7 cellular contexts compared by ENCODE assay signal in the genomic region with DNA sequence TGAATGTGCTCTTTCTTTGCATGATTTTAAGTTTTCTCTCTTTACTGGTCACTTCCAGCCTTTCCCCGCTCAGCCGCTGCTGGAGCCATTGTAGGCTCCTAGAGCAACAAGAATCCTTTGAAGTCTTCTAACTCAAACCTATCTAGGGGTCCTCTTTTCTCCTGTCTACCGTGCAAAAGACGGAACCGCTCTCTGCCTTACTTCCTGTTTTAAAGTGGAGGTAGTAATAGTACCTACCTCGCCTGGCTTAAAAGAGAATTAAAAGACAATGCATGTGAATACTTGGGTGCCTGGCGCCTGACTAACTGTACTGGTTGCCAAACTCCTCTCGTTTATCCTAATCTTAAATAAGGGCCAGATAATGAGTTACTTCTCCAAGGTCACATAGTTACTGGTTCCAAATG. TPM values are rescaled to one million over a fixed set of nuclear protein-coding genes. Genes with fewer than 3 reads are reported as not detected.
DNase-seq lines count a peak whose midpoint lies in the region; ATAC-seq and TF ChIP-seq lines count a peak whose summit lies in the region.

No MANE protein-coding gene starts in this region.

- intact Hi-C loops in adrenal gland (cut with DNase I) = no loop called here

- H3K27ac ChIP-seq in adrenal gland (peak overlapping the region in 4 of 5 donors; percentile 78 to 96 (median 84)), layer of hippocampus (ENCODE audit: low read depth, low read length) (peak overlapping the region; percentile 81), tibial nerve (peak overlapping the region in 3 of 4 donors; percentile 78 to 82 (median 79))

- peak overlapping the region; percentile 99 for H3K4me3 ChIP-seq in Jurkat, Clone E6-1 (ENCODE audit: low read length)
- H3K4me3 ChIP-seq in adrenal gland (peak overlapping the region; percentile 11 to 95 (median 53)), tibial nerve (peak overlapping the region; percentile 59 to 82 (median 80))

- peak; percentile 32 for DNase-seq in Jurkat, Clone E6-1 (ENCODE audit: low read depth, low spot score)
- DNase-seq in adrenal gland (peak in 2 of 7 donors; percentile 20 to 22), tibial nerve (ENCODE audit: low spot score in 2 of 2) (no peak), NCI-H526 treated with DMSO at 0.1 percent for 48 hours (lab: John Stamatoyannopoulos, UW) (no peak)
- DNase-seq in stimulated activated CD8-positive, alpha-beta memory T cell treated with anti-CD3 and anti-CD28 coated beads, Interleukin-4, amount 100 ng/mL, for 48 hours = no peak

- TF ChIP-seq CTCF in adrenal gland (IDR thresholded peaks at IDR 0.05) (no peak), tibial nerve (IDR thresholded peaks at IDR 0.05) (no peak)

- no peaks in the 10 kb centered on the region for H3K27me3 ChIP-seq in adrenal gland
- H3K27me3 ChIP-seq in layer of hippocampus (ENCODE audit: control insufficient read depth, insufficient read depth, low read length) = no peaks in the 10 kb centered on the region
- peaks cover 0 to 8% of the 10 kb centered on the region in 2 donors for H3K27me3 ChIP-seq in tibial nerve

- no peak for TF ChIP-seq EP300 in tibial nerve (IDR thresholded peaks at IDR 0.05)

- H3K36me3 ChIP-seq in adrenal gland (replicated peaks in 1 of 2) (no peaks in the 10 kb centered on the region), tibial nerve (no peaks in the 10 kb centered on the region)

- H3K9me3 ChIP-seq in adrenal gland (replicated peaks in 1 of 3) (no peaks in the 10 kb centered on the region), tibial nerve (no peaks in the 10 kb centered on the region)

- TF ChIP-seq POLR2A in adrenal gland (IDR thresholded peaks at IDR 0.05) (no peak), tibial nerve (IDR thresholded peaks at IDR 0.05) (no peak)

- H3K4me1 ChIP-seq in adrenal gland (replicated peaks in 1 of 2) (peaks cover 23 to 33% of the 10 kb centered on the region in 2 donors), tibial nerve (peaks cover 0 to 36% (median 17%) of the 10 kb centered on the region in 4 donors)

- WGBS in adrenal gland, 4 donors = 1 to 4% (median 3%) methylated on average over 8 of the region's 8 CpGs
- whole genome bisulfite sequencing in tibial nerve, 2 donors = 2 to 4% methylated on average over 8 of the region's 8 CpGs

- ATAC-seq in GM18907 (IDR thresholded peaks at IDR 0.05; ENCODE audit: unreplicated experiment) = peak; percentile 29

RNA-seq across cellular contexts. Expression of a gene that starts 0.6 kb away (rescaled TPM):
- 98.6 TPM for polyA plus RNA-seq in Jurkat, Clone E6-1 (2012; ENCODE audit: insufficient read depth, insufficient read length)
- total RNA-seq in adrenal gland (10 to 100 TPM; 44.9 to 85.7 (median 58.4) TPM), tibial nerve (10 to 100 TPM; 24.3 to 29.4 (median 28.1) TPM)
- 10 to 100 TPM; 15.8 to 91.5 (median 18.7) TPM for polyA plus RNA-seq in adrenal gland

RNA-seq across cellular contexts. Expression of a gene that starts 32.3 kb away (rescaled TPM):
- polyA plus RNA-seq in Jurkat, Clone E6-1 (2012; ENCODE audit: insufficient read depth, insufficient read length) = 1.7 TPM
- total RNA-seq in adrenal gland = 1 to 10 TPM in 2 of 8 donors, under 1 TPM in 5, not detected in 1; 0.15 to 2.3 (median 0.42) TPM
- polyA plus RNA-seq in adrenal gland = 1 to 10 TPM in 1 of 3 donors, under 1 TPM in 2; 0.27 to 4.4 (median 0.32) TPM
- 1 to 10 TPM in 2 of 4 donors, under 1 TPM in 2; 0.44 to 9.3 (median 1.1) TPM for total RNA-seq in tibial nerve
